In genomic region chr1:112706505-112707216, GRCh38 we compare ENCODE assay signal across 8 cellular contexts. TPM values are rescaled to one million over a fixed set of nuclear protein-coding genes. Genes with fewer than 3 reads are reported as not detected.
DNase-seq lines count a peak whose midpoint lies in the region; ATAC-seq and TF ChIP-seq lines count a peak whose summit lies in the region.

Gene RHOC (minus strand): TSS chr1:112707127. CDS start chr1:112703799, 3,328 bp downstream.

- H3K36me3 ChIP-seq in Panc1 (ENCODE audit: control insufficient read depth, insufficient read depth, low read length) (peaks cover 2% of the 10 kb centered on the region), body of pancreas (replicated peaks in 1 of 2; ENCODE audit: insufficient read depth in 1 of 2, low read depth in 2 of 2) (no peaks in the 10 kb centered on the region), iPS-15b (ENCODE audit: control insufficient read depth, insufficient read depth, low read length) (peaks cover 16% of the 10 kb centered on the region), gastrocnemius medialis (peaks cover 0 to 14% of the 10 kb centered on the region in 2 donors)

- TF ChIP-seq POLR2A in body of pancreas (IDR thresholded peaks at IDR 0.05) (peak; percentile 69 to 81 (median 77)), gastrocnemius medialis (IDR thresholded peaks at IDR 0.05) (peak; percentile 85 to 87)

- DNase-seq in Calu3: peak; percentile 74
- DNase-seq in Panc1 (ENCODE audit: low read depth, low spot score): no peak
- peak; percentile 68 to 81 (median 75) for DNase-seq in body of pancreas
- no peak for DNase-seq in gastrocnemius medialis
- DNase-seq in central memory CD4-positive, alpha-beta T cell: no peak

- H3K27me3 ChIP-seq in Panc1 (ENCODE audit: control insufficient read depth, insufficient read depth, low read length) (no peaks in the 10 kb centered on the region), body of pancreas (no peaks in the 10 kb centered on the region), iPS-15b (ENCODE audit: control insufficient read depth, insufficient read depth, low read length) (peaks cover 76% of the 10 kb centered on the region), gastrocnemius medialis (no peaks in the 10 kb centered on the region)

- no peak for TF ChIP-seq CTCF in Calu3 (IDR thresholded peaks at IDR 0.05; ENCODE audit: unreplicated experiment)
- TF ChIP-seq CTCF in Panc1 (IDR thresholded peaks at IDR 0.05): no peak
- TF ChIP-seq CTCF in body of pancreas (IDR thresholded peaks at IDR 0.05): no peak
- TF ChIP-seq CTCF in gastrocnemius medialis (IDR thresholded peaks at IDR 0.05 in 4 of 5, conservative IDR thresholded peaks at IDR 0.05 in 1 of 5): no peak

- in situ Hi-C loops in Panc1 (cut with HindIII; ENCODE audit: low pct_unique_long_range_greater_than_20kb, low sequenced_read_pairs) (no loop called here), gastrocnemius medialis (cut with MboI; ENCODE audit: low sequenced_read_pairs in 4 of 4) (loop anchor here (5.0 to 25.0 kb wide), 7 partner anchors 82 to 681 kb away; partner anchors contain the start of genes CTTNBP2NL (in 3 of the 4), CAPZA1 (in 1 of the 4), MAGI3 (in 1 of the 4) and ST7L (in 1 of the 4))

- H3K27ac ChIP-seq in Panc1 (ENCODE audit: low read length) (peak within 1 kb of the TSS; percentile 79), body of pancreas (peak within 1 kb of the TSS; percentile 89 to 95 (median 90)), gastrocnemius medialis (peak within 1 kb of the TSS; percentile 85 to 94 (median 90))

- no peaks in the 10 kb centered on the region for H3K9me3 Mint-ChIP-seq in Calu3 (ENCODE audit: low read depth, unreplicated experiment)

- peak within 1 kb of the TSS; percentile 76 to 77 for H3K4me3 ChIP-seq in Panc1 (ENCODE audit: low read depth in 2 of 2, low read length in 2 of 2)
- H3K4me3 ChIP-seq in body of pancreas: peak within 1 kb of the TSS; percentile 65 to 72
- peak within 1 kb of the TSS; percentile 64 for H3K4me3 ChIP-seq in iPS-15b (ENCODE audit: low read depth, low read length)
- H3K4me3 ChIP-seq in gastrocnemius medialis: peak within 1 kb of the TSS; percentile 82 to 87 (median 84)

- POLR2A ChIA-PET in Panc1 (lab: Charles Lee): no interaction called here

- ATAC-seq in GM19025 (IDR thresholded peaks at IDR 0.05; ENCODE audit: low read depth, unreplicated experiment): peak; percentile 74
- ATAC-seq in HG03103 (IDR thresholded peaks at IDR 0.05; ENCODE audit: low read depth, unreplicated experiment): peak; percentile 60
- peak; percentile 87 for ATAC-seq in Panc1
- ATAC-seq in body of pancreas: peak; percentile 84
- ATAC-seq in gastrocnemius medialis: peak; percentile 65 to 69

- CTCF ChIA-PET in Calu3 (lab: Charles Lee): interaction anchor here (0.6 to 1.0 kb wide), 2 partner anchors 8 to 312 kb away, joined by 3 read pairs; no protein-coding TSS in a partner anchor
- CTCF ChIA-PET in Panc1 (lab: Charles Lee): interaction anchor here (0.6 kb wide), 1 partner anchor 312 kb away, joined by 5 read pairs; no protein-coding TSS in a partner anchor

- intact Hi-C loops in Calu3 (cut with micrococcal nuclease; ENCODE audit: unreplicated experiment) (loop anchor here (5.0 kb wide), 2 partner anchors 69 to 314 kb away; no protein-coding TSS in a partner anchor), Panc1 (cut with micrococcal nuclease; ENCODE audit: unreplicated experiment) (loop anchor here (2.0 kb wide), 1 partner anchor 316 kb away; no protein-coding TSS in a partner anchor), body of pancreas (cut with DNase I) (no loop called here), gastrocnemius medialis (cut with DNase I; ENCODE audit: low total_unique reads) (loop anchor here (2.0 kb wide), 3 partner anchors 88 to 316 kb away; partner anchors contain the start of genes CAPZA1 and ST7L)

- peak within 1 kb of the TSS; percentile 97 for H3K4me3 Mint-ChIP-seq in Calu3 (ENCODE audit: low read depth, unreplicated experiment)

- H3K27ac Mint-ChIP-seq in Calu3 (ENCODE audit: unreplicated experiment): peak within 1 kb of the TSS; percentile 96

- H3K9me3 ChIP-seq in Panc1 (ENCODE audit: control insufficient read depth, insufficient read depth, low read depth, low read length): no peaks in the 10 kb centered on the region
- H3K9me3 ChIP-seq in body of pancreas: no peaks in the 10 kb centered on the region
- no peaks in the 10 kb centered on the region for H3K9me3 ChIP-seq in iPS-15b (ENCODE audit: control insufficient read depth, insufficient read depth, low read length)
- no peaks in the 10 kb centered on the region for H3K9me3 ChIP-seq in gastrocnemius medialis

- WGBS in body of pancreas, 2 donors: 1% methylated on average over 23 to 49 of the region's 60 CpGs

- H3K4me1 Mint-ChIP-seq in Calu3 (ENCODE audit: low read depth, unreplicated experiment): peaks cover 39% of the 10 kb centered on the region

- H3K9ac ChIP-seq in iPS-15b (ENCODE audit: low read depth, low read length): peak within 1 kb of the TSS; percentile 74

- H3K36me3 Mint-ChIP-seq in Calu3 (ENCODE audit: insufficient read depth, unreplicated experiment): peaks cover 56% of the 10 kb centered on the region

- BruUV-seq in Calu3 (replicated peaks; lab: Mats Ljungman, UMichigan) (no TSS peak), Panc1 (replicated peaks; lab: Mats Ljungman, UMichigan) (no TSS peak)

- H3K4me1 ChIP-seq in Panc1 (ENCODE audit: control insufficient read depth, insufficient read depth, low read length): peaks cover 31% of the 10 kb centered on the region
- peaks cover 43% of the 10 kb centered on the region for H3K4me1 ChIP-seq in body of pancreas
- H3K4me1 ChIP-seq in iPS-15b (ENCODE audit: control insufficient read depth, insufficient read depth, low read length): peaks cover 33% of the 10 kb centered on the region
- H3K4me1 ChIP-seq in gastrocnemius medialis: peaks cover 18% of the 10 kb centered on the region in 2 donors

- H3K27me3 Mint-ChIP-seq in Calu3 (ENCODE audit: unreplicated experiment): no peaks in the 10 kb centered on the region

RNA-seq across cellular contexts. Expression of gene RHOC, which starts in this region (rescaled TPM):
- total RNA-seq in Calu3 (2022) (176 and 197 TPM in 2 replicates), Panc1 (2021; ENCODE audit: unreplicated experiment) (197 TPM), body of pancreas (100 to 1,000 TPM in 1 of 2 donors, 10 to 100 TPM in 1; 75.5 to 136 TPM), gastrocnemius medialis (10 to 100 TPM; 33.1 to 86.5 (median 64.3) TPM)
- 427 TPM for polyA plus RNA-seq in Panc1 (2012; ENCODE audit: insufficient read length)

Comparison
In these comparisons a context has a peak if more than half of its experiments do, and no peak if none do; other contexts are left out.
1. DNase-seq: peak in Calu3 (single experiment) and body of pancreas (4 of 4); none in Panc1 (single experiment), gastrocnemius medialis (0 of 2) and central memory CD4-positive, alpha-beta T cell (single experiment).
2. Peak in every context shown above with its lines, with median percentiles within 50 percentile points of each other: ATAC-seq, H3K27ac ChIP-seq and H3K4me3 ChIP-seq.